ENCODE assay signal across 1 cellular context in genomic region chr10:7610651-7611389, GRCh38.
TF ChIP-seq lines count a peak whose summit lies in the region.

No MANE protein-coding gene starts in this region.

TF ChIP-seq in K562, 482 proteins besides CTCF, POLR2A, EP300 and RAD21 (continued from another document and continues in another):
- TF ChIP-seq MTA2 (IDR thresholded peaks at IDR 0.05; ENCODE audit: low read depth) (no peak), SIRT6 (IDR thresholded peaks at IDR 0.05; ENCODE audit: low read depth, low read length) (no peak), MEIS2 (IDR thresholded peaks at IDR 0.05; ENCODE audit: partially characterized antibody) (peak; percentile 72), BRD4 (IDR thresholded peaks at IDR 0.05) (no peak), GTF2A2 (tag; IDR thresholded peaks at IDR 0.05) (no peak), SP2 (IDR thresholded peaks at IDR 0.05; ENCODE audit: extremely low read depth, low read depth, low read length, poor library complexity, severe bottlenecking) (no peak), ZNF436 (CRISPR knock-in tag; IDR thresholded peaks at IDR 0.05) (no peak), ETV6 (IDR thresholded peaks at IDR 0.05; ENCODE audit: borderline replicate concordance in 1 of 2, low read depth in 2 of 2, low read length in 1 of 2) (no peak), ETV6 (CRISPR knock-in tag; IDR thresholded peaks at IDR 0.05; ENCODE audit: borderline replicate concordance) (no peak), TRIM24 (IDR thresholded peaks at IDR 0.05) (peak; percentile 87 to 94; a peak in 3 of 4 replicates), RBM39 (optimal IDR thresholded peaks at IDR 0.05; ENCODE audit: low read depth, low read length) (no peak), E2F1 (CRISPR knock-in tag; IDR thresholded peaks at IDR 0.05) (no peak), ZNF589 (CRISPR knock-in tag; IDR thresholded peaks at IDR 0.05; ENCODE audit: low read depth) (peak; percentile 71; the same call in 1 of the 2 replicates), MCM2 (IDR thresholded peaks at IDR 0.05; ENCODE audit: low read depth) (no peak), GMEB1 (CRISPR knock-in tag; IDR thresholded peaks at IDR 0.05) (peak; percentile 42), CEBPG (CRISPR knock-in tag; IDR thresholded peaks at IDR 0.05) (peak; percentile 92), CEBPG (tag; conservative IDR thresholded peaks at IDR 0.05 in 1 of 2, IDR thresholded peaks at IDR 0.05 in 1 of 2) (peak; percentile 85 to 97), SMARCA5 (IDR thresholded peaks at IDR 0.05) (peak; percentile 81; the same call in 1 of the 2 replicates), CBX3 (IDR thresholded peaks at IDR 0.05; ENCODE audit: borderline replicate concordance in 1 of 2, low read length in 2 of 2) (no peak), RCOR1 (IDR thresholded peaks at IDR 0.05; ENCODE audit: borderline replicate concordance in 1 of 2, low read depth in 2 of 2, low read length in 2 of 2) (peak in 1 of 2 experiments; percentile 65; a peak in 2 of 4 replicates), SMARCE1 (IDR thresholded peaks at IDR 0.05) (no peak), ZNF431 (CRISPR knock-in tag; IDR thresholded peaks at IDR 0.05) (no peak), TAF9B (IDR thresholded peaks at IDR 0.05; ENCODE audit: partially characterized antibody) (no peak), MIER1 (IDR thresholded peaks at IDR 0.05; ENCODE audit: low read depth) (no peak), ZFP91 (CRISPR knock-in tag; IDR thresholded peaks at IDR 0.05) (no peak), SMAD3 (CRISPR knock-in tag; conservative IDR thresholded peaks at IDR 0.05) (0 out of 2 replicates have a peak, but pooled peaks have one; percentile 8), ZNF282 (CRISPR knock-in tag; IDR thresholded peaks at IDR 0.05) (no peak), ZFPM2 (CRISPR knock-in tag; IDR thresholded peaks at IDR 0.05) (no peak), GATAD2A (IDR thresholded peaks at IDR 0.05) (no peak), ZNF561 (CRISPR knock-in tag; conservative IDR thresholded peaks at IDR 0.05) (no peak), HNRNPLL (IDR thresholded peaks at IDR 0.05; ENCODE audit: low read depth, low read length, poor library complexity, severe bottlenecking) (no peak), EP400 (IDR thresholded peaks at IDR 0.05) (no peak; the same call in 1 of the 2 replicates), FOXA3 (CRISPR knock-in tag; conservative IDR thresholded peaks at IDR 0.05 in 1 of 2, IDR thresholded peaks at IDR 0.05 in 1 of 2) (no peak), BCL6 (CRISPR knock-in tag; IDR thresholded peaks at IDR 0.05) (no peak), TAF7 (tag; IDR thresholded peaks at IDR 0.05) (no peak), ZNF239 (CRISPR knock-in tag; IDR thresholded peaks at IDR 0.05) (no peak; the same call in none of the 2 replicates), GABPA (tag; conservative IDR thresholded peaks at IDR 0.05; ENCODE audit: low read depth) (no peak; the same call in 1 of the 2 replicates)
- TF ChIP-seq, protein P1, sequence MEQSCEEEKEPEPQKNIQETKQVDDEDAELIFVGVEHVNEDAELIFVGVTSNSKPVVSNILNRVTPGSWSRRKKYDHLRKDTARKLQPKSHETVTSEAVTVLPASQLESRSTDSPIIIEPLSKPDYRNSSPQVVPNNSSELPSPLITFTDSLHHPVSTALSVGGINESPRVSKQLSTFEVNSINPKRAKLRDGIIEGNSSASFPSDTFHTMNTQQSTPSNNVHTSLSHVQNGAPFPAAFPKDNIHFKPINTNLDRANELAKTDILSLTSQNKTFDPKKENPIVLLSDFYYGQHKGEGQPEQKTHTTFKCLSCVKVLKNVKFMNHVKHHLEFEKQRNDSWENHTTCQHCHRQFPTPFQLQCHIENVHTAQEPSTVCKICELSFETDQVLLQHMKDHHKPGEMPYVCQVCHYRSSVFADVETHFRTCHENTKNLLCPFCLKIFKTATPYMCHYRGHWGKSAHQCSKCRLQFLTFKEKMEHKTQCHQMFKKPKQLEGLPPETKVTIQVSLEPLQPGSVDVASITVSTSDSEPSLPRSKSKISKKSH (CRISPR knock-in tag; IDR thresholded peaks at IDR 0.05) = no peak
- TF ChIP-seq, protein P2, sequence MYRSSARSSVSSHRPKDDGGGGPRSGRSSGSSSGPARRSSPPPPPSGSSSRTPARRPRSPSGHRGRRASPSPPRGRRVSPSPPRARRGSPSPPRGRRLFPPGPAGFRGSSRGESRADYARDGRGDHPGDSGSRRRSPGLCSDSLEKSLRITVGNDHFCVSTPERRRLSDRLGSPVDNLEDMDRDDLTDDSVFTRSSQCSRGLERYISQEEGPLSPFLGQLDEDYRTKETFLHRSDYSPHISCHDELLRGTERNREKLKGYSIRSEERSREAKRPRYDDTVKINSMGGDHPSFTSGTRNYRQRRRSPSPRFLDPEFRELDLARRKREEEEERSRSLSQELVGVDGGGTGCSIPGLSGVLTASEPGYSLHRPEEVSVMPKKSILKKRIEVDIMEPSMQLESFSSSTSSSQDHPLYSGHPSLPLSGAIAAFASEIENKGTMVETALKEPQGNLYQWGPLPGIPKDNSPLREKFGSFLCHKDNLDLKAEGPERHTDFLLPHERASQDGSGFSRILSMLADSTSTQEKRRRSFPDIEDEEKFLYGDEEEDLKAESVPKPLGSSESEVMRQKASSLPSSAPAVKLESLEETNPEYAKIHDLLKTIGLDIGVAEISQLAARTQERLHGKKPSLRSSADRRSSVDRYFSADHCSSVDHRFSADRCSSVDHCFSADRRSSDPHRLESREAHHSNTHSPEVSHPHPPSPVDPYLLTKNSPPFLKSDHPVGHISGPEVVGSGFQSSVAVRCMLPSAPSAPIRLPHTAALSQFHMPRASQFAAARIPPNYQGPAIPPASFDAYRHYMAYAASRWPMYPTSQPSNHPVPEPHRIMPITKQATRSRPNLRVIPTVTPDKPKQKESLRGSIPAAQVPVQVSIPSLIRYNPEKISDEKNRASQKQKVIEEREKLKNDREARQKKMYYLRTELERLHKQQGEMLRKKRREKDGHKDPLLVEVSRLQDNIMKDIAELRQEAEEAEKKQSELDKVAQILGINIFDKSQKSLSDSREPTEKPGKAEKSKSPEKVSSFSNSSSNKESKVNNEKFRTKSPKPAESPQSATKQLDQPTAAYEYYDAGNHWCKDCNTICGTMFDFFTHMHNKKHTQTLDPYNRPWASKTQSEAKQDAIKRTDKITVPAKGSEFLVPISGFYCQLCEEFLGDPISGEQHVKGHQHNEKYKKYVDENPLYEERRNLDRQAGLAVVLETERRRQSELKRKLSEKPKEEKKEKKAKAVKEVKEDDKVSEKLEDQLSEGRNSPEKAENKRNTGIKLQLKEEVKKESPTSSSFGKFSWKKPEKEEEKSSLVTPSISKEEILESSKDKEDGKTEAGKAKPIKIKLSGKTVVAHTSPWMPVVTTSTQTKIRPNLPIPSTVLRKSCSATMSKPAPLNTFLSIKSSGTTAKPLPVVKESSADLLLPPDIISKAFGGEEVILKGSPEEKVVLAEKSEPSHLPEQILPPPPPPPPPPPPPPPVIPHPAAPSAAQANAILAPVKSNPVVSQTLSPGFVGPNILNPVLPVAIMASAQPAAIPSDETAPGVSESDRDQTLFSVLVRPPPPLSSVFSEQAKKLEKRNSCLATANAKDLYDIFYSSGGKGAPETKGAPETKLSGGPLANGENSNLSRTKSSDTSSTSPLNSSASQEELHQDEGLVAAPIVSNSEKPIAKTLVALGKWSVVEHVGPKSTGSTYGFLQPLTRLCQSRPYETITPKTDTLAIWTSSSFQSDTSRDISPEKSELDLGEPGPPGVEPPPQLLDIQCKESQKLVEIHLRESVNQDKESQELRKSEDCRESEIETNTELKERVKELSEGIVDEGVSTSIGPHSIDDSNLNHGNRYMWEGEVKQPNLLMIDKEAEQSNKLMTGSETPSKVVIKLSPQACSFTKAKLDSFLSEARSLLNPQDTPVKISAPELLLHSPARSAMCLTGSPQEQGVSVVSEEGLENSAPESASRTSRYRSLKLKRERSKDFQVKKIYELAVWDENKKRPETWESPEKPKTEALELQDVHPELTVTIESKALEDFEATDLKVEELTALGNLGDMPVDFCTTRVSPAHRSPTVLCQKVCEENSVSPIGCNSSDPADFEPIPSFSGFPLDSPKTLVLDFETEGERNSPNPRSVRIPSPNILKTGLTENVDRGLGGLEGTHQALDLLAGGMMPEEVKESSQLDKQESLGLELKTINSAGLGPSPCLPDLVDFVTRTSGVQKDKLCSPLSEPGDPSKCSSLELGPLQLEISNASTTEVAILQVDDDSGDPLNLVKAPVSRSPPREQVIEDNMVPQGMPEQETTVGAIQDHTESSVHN (IDR thresholded peaks at IDR 0.05; ENCODE audit: borderline replicate concordance in 1 of 2, low read depth in 1 of 2) = no peak
- TF ChIP-seq, protein P3, sequence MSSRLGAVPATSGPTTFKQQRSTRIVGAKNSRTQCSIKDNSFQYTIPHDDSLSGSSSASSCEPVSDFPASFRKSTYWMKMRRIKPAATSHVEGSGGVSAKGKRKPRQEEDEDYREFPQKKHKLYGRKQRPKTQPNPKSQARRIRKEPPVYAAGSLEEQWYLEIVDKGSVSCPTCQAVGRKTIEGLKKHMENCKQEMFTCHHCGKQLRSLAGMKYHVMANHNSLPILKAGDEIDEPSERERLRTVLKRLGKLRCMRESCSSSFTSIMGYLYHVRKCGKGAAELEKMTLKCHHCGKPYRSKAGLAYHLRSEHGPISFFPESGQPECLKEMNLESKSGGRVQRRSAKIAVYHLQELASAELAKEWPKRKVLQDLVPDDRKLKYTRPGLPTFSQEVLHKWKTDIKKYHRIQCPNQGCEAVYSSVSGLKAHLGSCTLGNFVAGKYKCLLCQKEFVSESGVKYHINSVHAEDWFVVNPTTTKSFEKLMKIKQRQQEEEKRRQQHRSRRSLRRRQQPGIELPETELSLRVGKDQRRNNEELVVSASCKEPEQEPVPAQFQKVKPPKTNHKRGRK (tag; IDR thresholded peaks at IDR 0.05) = no peak
- TF ChIP-seq, protein P4, sequence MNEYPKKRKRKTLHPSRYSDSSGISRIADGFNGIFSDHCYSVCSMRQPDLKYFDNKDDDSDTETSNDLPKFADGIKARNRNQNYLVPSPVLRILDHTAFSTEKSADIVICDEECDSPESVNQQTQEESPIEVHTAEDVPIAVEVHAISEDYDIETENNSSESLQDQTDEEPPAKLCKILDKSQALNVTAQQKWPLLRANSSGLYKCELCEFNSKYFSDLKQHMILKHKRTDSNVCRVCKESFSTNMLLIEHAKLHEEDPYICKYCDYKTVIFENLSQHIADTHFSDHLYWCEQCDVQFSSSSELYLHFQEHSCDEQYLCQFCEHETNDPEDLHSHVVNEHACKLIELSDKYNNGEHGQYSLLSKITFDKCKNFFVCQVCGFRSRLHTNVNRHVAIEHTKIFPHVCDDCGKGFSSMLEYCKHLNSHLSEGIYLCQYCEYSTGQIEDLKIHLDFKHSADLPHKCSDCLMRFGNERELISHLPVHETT (CRISPR knock-in tag; conservative IDR thresholded peaks at IDR 0.05 in 1 of 2, IDR thresholded peaks at IDR 0.05 in 1 of 2) = no peak
- TF ChIP-seq, protein P5, sequence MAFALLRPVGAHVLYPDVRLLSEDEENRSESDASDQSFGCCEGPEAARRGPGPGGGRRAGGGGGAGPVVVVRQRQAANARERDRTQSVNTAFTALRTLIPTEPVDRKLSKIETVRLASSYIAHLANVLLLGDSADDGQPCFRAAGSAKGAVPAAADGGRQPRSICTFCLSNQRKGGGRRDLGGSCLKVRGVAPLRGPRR (CRISPR knock-in tag; IDR thresholded peaks at IDR 0.05) = no peak
- TF ChIP-seq, protein P6, sequence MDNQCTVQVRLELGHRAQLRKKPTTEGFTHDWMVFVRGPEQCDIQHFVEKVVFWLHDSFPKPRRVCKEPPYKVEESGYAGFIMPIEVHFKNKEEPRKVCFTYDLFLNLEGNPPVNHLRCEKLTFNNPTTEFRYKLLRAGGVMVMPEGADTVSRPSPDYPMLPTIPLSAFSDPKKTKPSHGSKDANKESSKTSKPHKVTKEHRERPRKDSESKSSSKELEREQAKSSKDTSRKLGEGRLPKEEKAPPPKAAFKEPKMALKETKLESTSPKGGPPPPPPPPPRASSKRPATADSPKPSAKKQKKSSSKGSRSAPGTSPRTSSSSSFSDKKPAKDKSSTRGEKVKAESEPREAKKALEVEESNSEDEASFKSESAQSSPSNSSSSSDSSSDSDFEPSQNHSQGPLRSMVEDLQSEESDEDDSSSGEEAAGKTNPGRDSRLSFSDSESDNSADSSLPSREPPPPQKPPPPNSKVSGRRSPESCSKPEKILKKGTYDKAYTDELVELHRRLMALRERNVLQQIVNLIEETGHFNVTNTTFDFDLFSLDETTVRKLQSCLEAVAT (IDR thresholded peaks at IDR 0.05) = no peak
